12 cellular contexts compared by ENCODE assay signal in genomic region chr1:18643154-18644012, GRCh38. TPM values are rescaled to one million over a fixed set of nuclear protein-coding genes. Genes with fewer than 3 reads are reported as not detected.
DNase-seq lines count a peak whose midpoint lies in the region; ATAC-seq and TF ChIP-seq lines count a peak whose summit lies in the region.
"Had no signal": no experiment of that assay in that cellular context is flagged by ENCODE, and none has a peak within 500 bp of the region (broad histone marks: within the 10 kb centered on the region; RNA-seq: fewer than 3 reads in every experiment).

No MANE protein-coding gene starts in this region.

- TF ChIP-seq CTCF in left ventricle myocardium inferior (IDR thresholded peaks at IDR 0.05; ENCODE audit: borderline replicate concordance) (no peak), SK-N-SH (IDR thresholded peaks at IDR 0.05) (no peak), type B pancreatic cell (conservative IDR thresholded peaks at IDR 0.05) (no peak)

- H3K27ac ChIP-seq in left ventricle myocardium inferior (replicated peaks) (no peak overlapping the region), SK-N-SH (ENCODE audit: low read depth in 2 of 2, low read length in 1 of 2) (no peak overlapping the region)
- H3K27ac ChIP-seq: KMS-11, PC-9 had no signal

- H3K4me3 ChIP-seq in left ventricle myocardium inferior, result peak overlapping the region; percentile 21
- H3K4me3 ChIP-seq in SK-N-SH (ENCODE audit: low read depth in 2 of 2, low read length in 1 of 2), result no peak overlapping the region
- H3K4me3 ChIP-seq: PC-9 had no signal

- H3K9me3 ChIP-seq in left ventricle myocardium inferior (replicated peaks) (no peaks in the 10 kb centered on the region), SK-N-SH (no peaks in the 10 kb centered on the region)

- peaks cover 21% of the 10 kb centered on the region for H3K4me1 Mint-ChIP-seq in type B pancreatic cell (ENCODE audit: unreplicated experiment)

- DNase-seq in left ventricle myocardium inferior (no peak), Right ventricle myocardium superior (no peak), SK-N-SH (peak; percentile 73), islet precursor cell (peak; percentile 80), type B pancreatic cell (ENCODE audit: extremely low spot score, unreplicated experiment) (no peak)
- DNase-seq: DND-41, PC-9 had no signal

- H3K36me3 Mint-ChIP-seq in type B pancreatic cell, result no peaks in the 10 kb centered on the region

- H3F3A ChIP-seq in SK-N-SH (replicated peaks; ENCODE audit: insufficient read depth), result no peaks in the 10 kb centered on the region

- H4K20me1 ChIP-seq in SK-N-SH (ENCODE audit: insufficient read depth), result no peaks in the 10 kb centered on the region

- H3K36me3 ChIP-seq in left ventricle myocardium inferior (no peaks in the 10 kb centered on the region), SK-N-SH (replicated peaks in 1 of 2; ENCODE audit: control insufficient read depth in 1 of 2, insufficient read depth in 2 of 2, low read length in 1 of 2) (no peaks in the 10 kb centered on the region)

- peak overlapping the region; percentile 83 for H3K4me3 Mint-ChIP-seq in type B pancreatic cell

- H3K4me2 ChIP-seq in SK-N-SH, result no peak overlapping the region; the same call in 1 of the 2 replicates
- H3K4me2 ChIP-seq: KMS-11, PC-9 had no signal

- H3K9ac ChIP-seq in SK-N-SH, result no peak overlapping the region
- H3K9ac ChIP-seq: KMS-11 had no signal

- H3K9me2 ChIP-seq in SK-N-SH, result no peaks in the 10 kb centered on the region

- 17% methylated on average over 17 of the region's 73 CpGs for WGBS in SK-N-SH (ENCODE audit: low lambda C conversion rate)

- no peak for TF ChIP-seq EP300 in SK-N-SH (IDR thresholded peaks at IDR 0.05; ENCODE audit: borderline replicate concordance in 1 of 2, low read depth in 1 of 2, low read length in 1 of 2)

- ATAC-seq in Right ventricle myocardium superior (ENCODE audit: poor library complexity), result no peak
- ATAC-seq in HG02870 (IDR thresholded peaks at IDR 0.05; ENCODE audit: unreplicated experiment), result no peak
- ATAC-seq in HG03571 (IDR thresholded peaks at IDR 0.05; ENCODE audit: unreplicated experiment), result no peak
- no peak for ATAC-seq in HG03196 (IDR thresholded peaks at IDR 0.05; ENCODE audit: unreplicated experiment)

- H3K27ac Mint-ChIP-seq in type B pancreatic cell, result no peak overlapping the region

- no peak for TF ChIP-seq RAD21 in SK-N-SH (IDR thresholded peaks at IDR 0.05; ENCODE audit: low read length)

- no peak overlapping the region for H2AFZ ChIP-seq in SK-N-SH (ENCODE audit: low read depth)
- H2AFZ ChIP-seq: PC-9 had no signal

- CTCF ChIA-PET in SK-N-SH (lab: Yijun Ruan, JAX), result interaction anchor here (1.2 to 3.2 kb wide), 5 partner anchors 10 to 178 kb away, joined by 3 to 21 read pairs (median 6); no protein-coding TSS in a partner anchor

- H3K27me3 ChIP-seq in left ventricle myocardium inferior (ENCODE audit: low read depth), result peaks cover 100% of the 10 kb centered on the region
- H3K27me3 ChIP-seq in SK-N-SH (ENCODE audit: insufficient read depth), result peaks cover 97% of the 10 kb centered on the region

- H3K79me2 ChIP-seq in SK-N-SH (ENCODE audit: insufficient read depth), result no peaks in the 10 kb centered on the region

- POLR2A ChIA-PET in SK-N-SH (lab: Yijun Ruan, JAX), result no interaction called here

- intact Hi-C loops in left ventricle myocardium inferior (cut with micrococcal nuclease) (no loop called here), Right ventricle myocardium superior (cut with DNase I) (no loop called here)

- H3K4me1 ChIP-seq in left ventricle myocardium inferior (peaks cover 27% of the 10 kb centered on the region), SK-N-SH (ENCODE audit: control insufficient read depth in 1 of 2, insufficient read depth in 2 of 2, low read depth in 1 of 2, low read length in 1 of 2) (no peaks in the 10 kb centered on the region)

- H3K9me3 Mint-ChIP-seq in type B pancreatic cell, result no peaks in the 10 kb centered on the region

- H3K27me3 Mint-ChIP-seq in type B pancreatic cell, result peaks cover 96% of the 10 kb centered on the region

TF ChIP-seq in SK-N-SH, 30 proteins besides CTCF, POLR2A, EP300 and RAD21:
- TF ChIP-seq MXI1 (IDR thresholded peaks at IDR 0.05; ENCODE audit: low read depth, low read length) (no peak), RXRA (IDR thresholded peaks at IDR 0.05; ENCODE audit: borderline replicate concordance, low read depth) (no peak)
- TF ChIP-seq, protein P1, sequence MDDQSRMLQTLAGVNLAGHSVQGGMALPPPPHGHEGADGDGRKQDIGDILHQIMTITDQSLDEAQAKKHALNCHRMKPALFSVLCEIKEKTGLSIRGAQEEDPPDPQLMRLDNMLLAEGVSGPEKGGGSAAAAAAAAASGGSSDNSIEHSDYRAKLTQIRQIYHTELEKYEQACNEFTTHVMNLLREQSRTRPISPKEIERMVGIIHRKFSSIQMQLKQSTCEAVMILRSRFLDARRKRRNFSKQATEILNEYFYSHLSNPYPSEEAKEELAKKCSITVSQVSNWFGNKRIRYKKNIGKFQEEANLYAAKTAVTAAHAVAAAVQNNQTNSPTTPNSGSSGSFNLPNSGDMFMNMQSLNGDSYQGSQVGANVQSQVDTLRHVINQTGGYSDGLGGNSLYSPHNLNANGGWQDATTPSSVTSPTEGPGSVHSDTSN (IDR thresholded peaks at IDR 0.05), result no peak

RNA-seq across cellular contexts. Expression of gene PAX7, which starts 12.7 kb away (rescaled TPM):
- total RNA-seq in left ventricle myocardium inferior (not detected), Right ventricle myocardium superior (not detected), type B pancreatic cell (ENCODE audit: low replicate concordance) (0.12 and 2.9 TPM in 2 replicates)
- not detected in 2 replicates for polyA plus RNA-seq in SK-N-SH (2012; rRNA removed)
- polyA plus RNA-seq in SK-N-SH (2012; cell fraction: cytosol; rRNA removed), result not detected in 2 replicates
- polyA plus RNA-seq in SK-N-SH (2012; cell fraction: nucleus; rRNA removed), result not detected in 2 replicates
- total RNA-seq: activated CD8-positive, alpha-beta memory T cell treated with anti-CD3 and anti-CD28 coated beads for 36 hours; PC-9 had no signal

Comparison
In these comparisons a context has a peak if more than half of its experiments do, and no peak if none do; other contexts are left out.
1. DNase-seq: peak in SK-N-SH (single experiment) and islet precursor cell (single experiment); none in left ventricle myocardium inferior (single experiment), Right ventricle myocardium superior (single experiment) and type B pancreatic cell (single experiment).